Comparison of ENCODE assay signal across 8 cellular contexts in the genomic region with DNA sequence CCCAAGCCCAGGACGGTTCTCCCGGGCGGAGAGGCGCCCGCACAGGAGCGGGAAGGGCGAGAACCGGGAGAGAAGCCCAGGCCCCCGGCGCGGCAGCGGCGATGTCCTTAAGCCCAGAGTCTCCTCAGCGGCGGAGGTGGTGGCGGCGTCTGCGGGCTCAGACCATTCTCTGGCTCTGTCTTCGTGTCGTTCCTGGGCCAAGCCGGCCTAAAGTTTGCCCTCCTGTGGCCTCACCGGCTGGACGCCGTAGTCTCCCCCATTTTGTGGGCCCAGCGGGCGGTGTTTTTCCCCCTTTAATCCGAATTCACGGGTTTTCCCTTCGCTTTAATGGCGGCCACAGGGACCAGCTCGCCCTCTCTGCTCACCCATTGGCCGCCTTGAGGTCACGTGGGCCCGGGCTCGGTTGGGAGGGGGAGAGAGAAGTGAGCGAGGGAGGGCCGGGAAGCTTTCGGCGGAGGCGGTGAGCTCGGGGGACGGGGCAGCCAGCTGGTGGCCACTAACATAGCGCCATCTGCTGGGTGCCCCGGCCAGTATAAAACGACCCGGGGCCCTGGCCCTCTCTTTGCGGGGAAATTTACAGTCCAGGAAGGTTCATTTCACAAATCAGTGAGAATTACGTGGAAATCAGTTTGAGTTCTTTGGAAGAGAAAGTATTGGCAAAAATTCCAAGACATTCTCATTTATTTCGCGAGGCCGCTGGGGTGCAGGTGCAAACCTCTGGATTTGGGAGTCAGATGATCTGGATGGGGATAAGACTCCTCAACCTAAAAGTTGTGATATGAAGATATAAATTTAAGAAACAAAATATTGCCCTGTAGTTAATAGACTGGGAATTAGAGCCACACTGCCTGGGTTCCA. TPM values are rescaled to one million over a fixed set of nuclear protein-coding genes. Genes with fewer than 3 reads are reported as not detected.
DNase-seq lines count a peak whose midpoint lies in the region; ATAC-seq, FAIRE-seq and TF ChIP-seq lines count a peak whose summit lies in the region.

No MANE protein-coding gene starts in this region.

- H3K9me3 ChIP-seq in right atrium auricular region (no peaks in the 10 kb centered on the region), psoas muscle (no peaks in the 10 kb centered on the region)

- H3K27me3 ChIP-seq in right atrium auricular region (no peaks in the 10 kb centered on the region), psoas muscle (ENCODE audit: insufficient read depth in 3 of 3, low read length in 2 of 3) (no peaks in the 10 kb centered on the region)

- peak overlapping the region; percentile 100 for H3K27ac ChIP-seq in right atrium auricular region
- H3K27ac ChIP-seq in psoas muscle, result peak overlapping the region; percentile 99

- H3K4me1 ChIP-seq in right atrium auricular region, result peaks cover 0 to 30% of the 10 kb centered on the region in 2 donors
- H3K4me1 ChIP-seq in psoas muscle, result peaks cover 21% of the 10 kb centered on the region

- intact Hi-C loops in psoas muscle (cut with DNase I), result loop anchor here (5.0 to 10.0 kb wide), 3 partner anchors 139 to 654 kb away; a partner anchor contains a TSS

- 1% methylated on average over 51 of the region's 51 CpGs for WGBS in psoas muscle, 3 donors

- H3K4me3 ChIP-seq in right atrium auricular region, result peak overlapping the region; percentile 87 to 99
- H3K4me3 ChIP-seq in psoas muscle, result peak overlapping the region; percentile 95

- H3K36me3 ChIP-seq in right atrium auricular region, result peaks cover 5% of the 10 kb centered on the region
- H3K36me3 ChIP-seq in psoas muscle (ENCODE audit: insufficient read depth in 1 of 2, low read depth in 1 of 2), result peaks cover 0 to 13% of the 10 kb centered on the region in 2 donors

- DNase-seq in NCI-H187 (lab: John Stamatoyannopoulos, UW) (peak; percentile 79 to 94), T-helper 2 cell (peak; percentile 96 to 99 (median 98)), anterior cingulate cortex (lab: John Stamatoyannopoulos, UW) (peak; percentile 74 to 99 (median 96)), right atrium auricular region (ENCODE audit: low spot score) (peak; percentile 98), psoas muscle (peak; percentile 99 to 100), urothelium cell line (ENCODE audit: low spot score) (peak; percentile 100)

- peak; percentile 99 for FAIRE-seq in urothelium cell line (lab: Jason Lieb, UNC)

- peak; percentile 90 to 95 for TF ChIP-seq CTCF in right atrium auricular region (IDR thresholded peaks at IDR 0.05)
- TF ChIP-seq CTCF in psoas muscle (IDR thresholded peaks at IDR 0.05), result peak; percentile 90

- ATAC-seq in GM18502 (IDR thresholded peaks at IDR 0.05; ENCODE audit: poor library complexity, unreplicated experiment) (peak; percentile 92), HG02943 (IDR thresholded peaks at IDR 0.05; ENCODE audit: low read depth, unreplicated experiment) (peak; percentile 86), psoas muscle (peak; percentile 94 to 98 (median 98))

RNA-seq across cellular contexts. Expression of a gene that starts 0.8 kb away (rescaled TPM):
- total RNA-seq in right atrium auricular region, result 10 to 100 TPM; 33.2 to 42.4 TPM
- 10 to 100 TPM; 45.1 to 74.4 (median 52.9) TPM for total RNA-seq in psoas muscle
- 10 to 100 TPM in 1 of 3 donors, 1 to 10 TPM in 2; 6.6 to 29.0 (median 10.0) TPM for polyA plus RNA-seq in psoas muscle

Comparison
In these comparisons a context has a peak if more than half of its experiments do, and no peak if none do; other contexts are left out.
1. Peak in every context shown above with its lines: DNase-seq, ATAC-seq, H3K4me3 ChIP-seq and H3K27ac ChIP-seq.